8 cellular contexts compared by ENCODE assay signal in the genomic region with DNA sequence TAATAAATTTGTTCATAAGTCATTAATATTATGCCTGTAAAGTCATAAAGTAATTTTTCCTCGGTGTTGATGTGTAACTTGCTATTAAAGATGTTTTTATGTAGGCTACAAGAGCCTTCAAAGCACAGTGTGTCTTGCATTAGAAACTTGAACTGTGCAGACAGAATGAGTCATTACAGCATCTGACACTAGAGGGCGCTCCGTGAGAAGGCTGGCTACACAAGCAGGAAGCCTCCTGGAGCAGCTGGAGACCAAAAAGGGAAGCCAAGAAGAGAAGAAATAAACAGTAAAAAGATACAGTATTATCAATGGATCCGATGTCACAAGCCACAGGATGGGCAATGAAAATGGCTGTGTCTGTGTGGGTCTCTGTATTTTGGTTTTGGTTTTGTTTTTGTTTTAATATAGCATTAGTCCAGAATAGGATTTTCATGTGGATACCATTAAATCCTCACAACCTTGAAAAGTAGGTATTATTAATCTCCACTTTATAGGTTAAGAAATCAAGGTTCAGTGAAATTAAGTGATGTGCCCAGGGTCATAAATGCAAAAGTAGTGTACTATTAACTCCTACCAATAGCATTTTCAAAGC. TPM values are rescaled to one million over a fixed set of nuclear protein-coding genes. Genes with fewer than 3 reads are reported as not detected.
DNase-seq lines count a peak whose midpoint lies in the region; ATAC-seq and TF ChIP-seq lines count a peak whose summit lies in the region.

No MANE protein-coding gene starts in this region.

- ATAC-seq in HG02870 (IDR thresholded peaks at IDR 0.05; ENCODE audit: unreplicated experiment), result peak; percentile 72

- H3K4me2 ChIP-seq in hepatocyte (no peak overlapping the region), smooth muscle cell (no peak overlapping the region)

- no peak overlapping the region for H3K4me3 ChIP-seq in astrocyte of the cerebellum (ENCODE audit: low read depth, low read length)
- H3K4me3 ChIP-seq in hepatocyte, result no peak overlapping the region
- no peak overlapping the region for H3K4me3 ChIP-seq in smooth muscle cell

- 0% methylated on average over 4 of the region's 4 CpGs for WGBS in hepatocyte (ENCODE audit: low lambda C conversion rate, missing lambda C conversion rate)
- WGBS in smooth muscle cell (ENCODE audit: low lambda C conversion rate), result 0% methylated on average over 4 of the region's 4 CpGs

- H3K79me2 ChIP-seq in hepatocyte (no peaks in the 10 kb centered on the region), smooth muscle cell (ENCODE audit: low read depth) (no peaks in the 10 kb centered on the region)

- H2AFZ ChIP-seq in hepatocyte (no peak overlapping the region), smooth muscle cell (ENCODE audit: low read depth) (no peak overlapping the region)

- H3K9ac ChIP-seq in smooth muscle cell (ENCODE audit: low read depth), result no peak overlapping the region

- H4K20me1 ChIP-seq in hepatocyte (ENCODE audit: insufficient read depth, poor library complexity, severe bottlenecking), result no peaks in the 10 kb centered on the region
- no peaks in the 10 kb centered on the region for H4K20me1 ChIP-seq in smooth muscle cell (ENCODE audit: low read depth)

- in situ Hi-C loops in GM13977 (cut with MboI; ENCODE audit: low pct_unique_long_range_greater_than_20kb, low sequenced_read_pairs, unreplicated experiment) (loop anchor here (5.0 kb wide), 1 partner anchor 188 kb away; no protein-coding TSS in a partner anchor), astrocyte of the cerebellum (cut with HindIII; ENCODE audit: low sequenced_read_pairs) (no loop called here)

- H3K36me3 ChIP-seq in hepatocyte (replicated peaks; ENCODE audit: insufficient read depth, low read depth), result no peaks in the 10 kb centered on the region
- H3K36me3 ChIP-seq in smooth muscle cell (ENCODE audit: low read depth), result no peaks in the 10 kb centered on the region

- DNase-seq in GM13977 (ENCODE audit: low spot score), result peak; percentile 75
- DNase-seq in NCI-H2029 treated with DMSO at 0.1 percent for 48 hours (lab: John Stamatoyannopoulos, UW), result peak; percentile 84
- peak; percentile 72 for DNase-seq in T1000 (lab: John Stamatoyannopoulos, UW)
- peak; percentile 75 for DNase-seq in astrocyte of the cerebellum (ENCODE audit: low read depth)
- DNase-seq in hepatocyte (ENCODE audit: low spot score), result peak; percentile 91
- DNase-seq in smooth muscle cell (lab: John Stamatoyannopoulos, UW; ENCODE audit: unreplicated experiment), result peak; percentile 44
- DNase-seq in mesenteric fat pad (ENCODE audit: low spot score), result no peak

- H3K27ac ChIP-seq in hepatocyte (no peak overlapping the region), smooth muscle cell (ENCODE audit: low read depth) (no peak overlapping the region)

- H3K4me1 ChIP-seq in hepatocyte (ENCODE audit: insufficient read depth) (no peaks in the 10 kb centered on the region), smooth muscle cell (ENCODE audit: low read depth) (peaks cover 21% of the 10 kb centered on the region)

- TF ChIP-seq CTCF in GM13977 (IDR thresholded peaks at IDR 0.05; ENCODE audit: extremely low read depth, insufficient read depth, missing control alignments), result peak; percentile 89
- TF ChIP-seq CTCF in astrocyte of the cerebellum (IDR thresholded peaks at IDR 0.05; ENCODE audit: low read depth, low read length, missing control alignments), result peak; percentile 94
- peak; percentile 86 for TF ChIP-seq CTCF in hepatocyte (IDR thresholded peaks at IDR 0.05; ENCODE audit: poor library complexity)
- peak; percentile 86 for TF ChIP-seq CTCF in smooth muscle cell (IDR thresholded peaks at IDR 0.05; ENCODE audit: borderline replicate concordance, insufficient read depth, poor library complexity, severe bottlenecking)

- H3K9me3 ChIP-seq in hepatocyte (ENCODE audit: low read depth) (no peaks in the 10 kb centered on the region), smooth muscle cell (replicated peaks; ENCODE audit: low read depth) (no peaks in the 10 kb centered on the region)

- H3K9me2 ChIP-seq in hepatocyte (replicated peaks; ENCODE audit: insufficient read depth), result no peaks in the 10 kb centered on the region

- H3K27me3 ChIP-seq in hepatocyte, result no peaks in the 10 kb centered on the region
- H3K27me3 ChIP-seq in smooth muscle cell (ENCODE audit: low read depth), result no peaks in the 10 kb centered on the region

- H3F3A ChIP-seq in smooth muscle cell (ENCODE audit: low read depth), result no peaks in the 10 kb centered on the region

RNA-seq across cellular contexts. Expression of a gene that starts 16.1 kb away (rescaled TPM):
- 22.4 and 28.9 TPM in 2 replicates for total RNA-seq in hepatocyte
- 13.8 and 15.1 TPM in 2 replicates for polyA plus RNA-seq in hepatocyte
- 14.7 and 25.1 TPM in 2 replicates for total RNA-seq in smooth muscle cell
- polyA plus RNA-seq in smooth muscle cell, result 5.2 and 13.9 TPM in 2 replicates
- 8.6 TPM for total RNA-seq in mesenteric fat pad
